ENCODE assay signal across 1 cellular context in genomic region chr3:191328963-191329653, GRCh38.
TF ChIP-seq lines count a peak whose summit lies in the region.

Gene CCDC50, plus strand, starts transcription at chr3:191329394. Its CDS starts 281 bp downstream, at chr3:191329675.

TF ChIP-seq in SK-N-SH, 30 proteins besides CTCF, POLR2A, EP300 and RAD21 (continued from another document):
- TF ChIP-seq TAF1 (IDR thresholded peaks at IDR 0.05; ENCODE audit: borderline replicate concordance, low read depth, low read length): 0 out of 2 replicates have a peak, but pooled peaks have one; percentile 73
- TF ChIP-seq RXRA (IDR thresholded peaks at IDR 0.05; ENCODE audit: borderline replicate concordance, low read depth): no peak
- peak; percentile 87 for TF ChIP-seq CHD2 (IDR thresholded peaks at IDR 0.05; ENCODE audit: low read length, partially characterized antibody)
- TF ChIP-seq TEAD4 (IDR thresholded peaks at IDR 0.05; ENCODE audit: borderline replicate concordance, insufficient read depth): no peak
- no peak for TF ChIP-seq ZBTB33 (IDR thresholded peaks at IDR 0.05; ENCODE audit: borderline replicate concordance, low read depth)
- no peak for TF ChIP-seq GATA2 (CRISPR knock-in tag; IDR thresholded peaks at IDR 0.05)
